Comparison of ENCODE assay signal across 10 cellular contexts in the genomic region with DNA sequence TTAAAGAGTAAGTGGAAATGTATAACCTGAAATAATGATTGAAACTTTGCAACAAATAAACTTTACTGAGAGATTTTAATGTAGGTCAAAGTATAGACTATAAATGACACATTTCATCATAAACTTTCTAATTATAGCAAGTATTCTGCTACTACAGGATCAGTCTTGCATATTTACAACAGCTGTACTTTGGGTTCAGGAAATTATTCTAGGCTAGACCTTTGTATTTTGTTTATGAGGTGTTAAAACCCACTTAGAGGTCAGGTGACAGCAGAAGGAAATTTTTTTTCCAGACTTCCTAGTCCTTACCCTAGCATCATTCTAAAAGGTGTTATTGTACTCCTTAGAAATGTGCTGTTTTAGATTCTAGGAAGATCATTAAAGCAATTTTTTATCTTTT. TPM values are rescaled to one million over a fixed set of nuclear protein-coding genes. Genes with fewer than 3 reads are reported as not detected.
DNase-seq lines count a peak whose midpoint lies in the region; ATAC-seq and TF ChIP-seq lines count a peak whose summit lies in the region.
"Had no signal": no experiment of that assay in that cellular context is flagged by ENCODE, and none has a peak within 500 bp of the region (broad histone marks: within the 10 kb centered on the region; RNA-seq: fewer than 3 reads in every experiment).

No MANE protein-coding gene starts in this region.

- H3K27ac Mint-ChIP-seq in effector memory CD8-positive, alpha-beta T cell = peak overlapping the region; percentile 20 to 98
- peak overlapping the region; percentile 93 for H3K27ac Mint-ChIP-seq in osteocyte (ENCODE audit: unreplicated experiment)
- H3K27ac Mint-ChIP-seq: activated CD8-positive, alpha-beta memory T cell treated with anti-CD3 and anti-CD28 coated beads, Interleukin-2, amount 10 ng/mL, durations not matched to agents 7 days and 5 days had no signal

- H3K4me3 Mint-ChIP-seq in effector memory CD8-positive, alpha-beta T cell = peak overlapping the region; percentile 98
- H3K4me3 Mint-ChIP-seq in osteocyte (ENCODE audit: unreplicated experiment) = peak overlapping the region; percentile 96

- H3K9me3 ChIP-seq in MM.1S (replicated peaks; ENCODE audit: insufficient read depth, low read length) = no peaks in the 10 kb centered on the region
- no peaks in the 10 kb centered on the region for H3K9me3 ChIP-seq in Peyer's patch
- no peaks in the 10 kb centered on the region for H3K9me3 ChIP-seq in adrenal gland (replicated peaks in 1 of 3)

- no peak for TF ChIP-seq CTCF in GM06990 (IDR thresholded peaks at IDR 0.05; ENCODE audit: insufficient read depth, low read length, poor library complexity, severe bottlenecking)
- TF ChIP-seq CTCF in MM.1S (IDR thresholded peaks at IDR 0.05; ENCODE audit: low read length) = no peak
- TF ChIP-seq CTCF in osteocyte (IDR thresholded peaks at IDR 0.05) = no peak
- no peak for TF ChIP-seq CTCF in Peyer's patch (IDR thresholded peaks at IDR 0.05)
- TF ChIP-seq CTCF in adrenal gland (IDR thresholded peaks at IDR 0.05) = no peak

- H3K36me3 Mint-ChIP-seq in effector memory CD8-positive, alpha-beta T cell (ENCODE audit: insufficient read depth) = peaks cover 51% of the 10 kb centered on the region
- H3K36me3 Mint-ChIP-seq in osteocyte (ENCODE audit: unreplicated experiment) = peaks cover 13% of the 10 kb centered on the region

- H3K4me1 ChIP-seq in MM.1S (ENCODE audit: low read length) (peaks cover 18% of the 10 kb centered on the region), Peyer's patch (peaks cover 0 to 35% (median 0%) of the 10 kb centered on the region in 4 donors), adrenal gland (replicated peaks in 1 of 2) (peaks cover 14 to 44% of the 10 kb centered on the region in 2 donors)

- no peak overlapping the region for H2AFZ ChIP-seq in MM.1S (ENCODE audit: low read length)

- intact Hi-C loops in adrenal gland (cut with DNase I) = no loop called here

- H3K79me2 ChIP-seq in MM.1S (ENCODE audit: low read length) = peaks cover 61% of the 10 kb centered on the region

- H3K9me3 Mint-ChIP-seq in effector memory CD8-positive, alpha-beta T cell = no peaks in the 10 kb centered on the region
- H3K9me3 Mint-ChIP-seq in osteocyte (ENCODE audit: unreplicated experiment) = no peaks in the 10 kb centered on the region

- peak in 1 of 2 donors; percentile 5 for TF ChIP-seq POLR2A in Peyer's patch (IDR thresholded peaks at IDR 0.05)
- no peak for TF ChIP-seq POLR2A in adrenal gland (IDR thresholded peaks at IDR 0.05)

- H3K27me3 ChIP-seq in GM06990 (replicated peaks; ENCODE audit: control insufficient read depth, insufficient read depth, low read length) (no peaks in the 10 kb centered on the region), MM.1S (replicated peaks; ENCODE audit: insufficient read depth, low read length) (no peaks in the 10 kb centered on the region), Peyer's patch (no peaks in the 10 kb centered on the region), adrenal gland (no peaks in the 10 kb centered on the region)

- H3K9ac ChIP-seq in MM.1S (ENCODE audit: low read length) = no peak overlapping the region

- 0 out of 2 replicates have a peak, but pooled peaks cover 3% of the 10 kb centered on the region for H4K20me1 ChIP-seq in MM.1S (ENCODE audit: insufficient read depth, low read length)

- peak overlapping the region; percentile 77; the same call in 1 of the 2 replicates for H3K4me2 ChIP-seq in MM.1S (ENCODE audit: low read depth, low read length)

- DNase-seq in GM06990 (ENCODE audit: extremely low read depth, insufficient read length) = no peak
- no peak for DNase-seq in MM.1S
- DNase-seq in effector memory CD8-positive, alpha-beta T cell = no peak
- DNase-seq in osteocyte (ENCODE audit: extremely low spot score, unreplicated experiment) = no peak
- no peak for DNase-seq in stimulated activated CD4-positive, alpha-beta T cell treated with anti-CD3 and anti-CD28 coated beads, Interleukin-12 subunit alpha, Interleukin-12 subunit beta, amount 100 ng/mL, for 4 hours
- no peak for DNase-seq in NCI-H82 (lab: John Stamatoyannopoulos, UW)
- no peak for DNase-seq in Peyer's patch
- DNase-seq in adrenal gland = no peak
- DNase-seq: activated CD8-positive, alpha-beta memory T cell treated with anti-CD3 and anti-CD28 coated beads, Interleukin-2, amount 10 ng/mL, durations not matched to agents 7 days and 5 days; NCI-H1092 treated with DMSO at 0.1 percent for 48 hours had no signal

- ATAC-seq in effector memory CD8-positive, alpha-beta T cell (replicated peaks) = no peak
- ATAC-seq: activated CD8-positive, alpha-beta memory T cell treated with anti-CD3 and anti-CD28 coated beads, Interleukin-2, amount 10 ng/mL, durations not matched to agents 7 days and 5 days had no signal

- no peak overlapping the region for H3K27ac ChIP-seq in MM.1S (ENCODE audit: low read length)
- H3K27ac ChIP-seq in Peyer's patch = peak overlapping the region in 2 of 4 donors; percentile 85 to 98
- no peak overlapping the region for H3K27ac ChIP-seq in adrenal gland

- no peaks in the 10 kb centered on the region for H3K27me3 Mint-ChIP-seq in effector memory CD8-positive, alpha-beta T cell
- H3K27me3 Mint-ChIP-seq in osteocyte (ENCODE audit: unreplicated experiment) = no peaks in the 10 kb centered on the region
- H3K27me3 Mint-ChIP-seq: activated CD8-positive, alpha-beta memory T cell treated with anti-CD3 and anti-CD28 coated beads, Interleukin-2, amount 10 ng/mL, durations not matched to agents 7 days and 5 days had no signal

- no peaks in the 10 kb centered on the region for H3F3A ChIP-seq in MM.1S (ENCODE audit: insufficient read depth, low read length)

- H3K9me2 ChIP-seq in MM.1S (replicated peaks; ENCODE audit: insufficient read depth, low read length) = no peaks in the 10 kb centered on the region

- peaks cover 21 to 38% of the 10 kb centered on the region in 2 donors for H3K4me1 Mint-ChIP-seq in effector memory CD8-positive, alpha-beta T cell (ENCODE audit: low read depth in 2 of 2)
- H3K4me1 Mint-ChIP-seq in osteocyte (ENCODE audit: unreplicated experiment) = peaks cover 39% of the 10 kb centered on the region

- H3K4me3 ChIP-seq in GM06990 (replicated peaks; ENCODE audit: low read depth, low read length) (peak overlapping the region; percentile 84; the same call in 1 of the 2 replicates), MM.1S (ENCODE audit: low read length) (no peak overlapping the region), Peyer's patch (peak overlapping the region in 2 of 4 donors; percentile 61 to 92), adrenal gland (peak overlapping the region in 1 of 4 donors; percentile 22)

- H3K36me3 ChIP-seq in GM06990 (ENCODE audit: control insufficient read depth, insufficient read depth, low read length) (no peaks in the 10 kb centered on the region; the same call in none of the 2 replicates), MM.1S (replicated peaks; ENCODE audit: insufficient read depth, low read length) (0 out of 2 replicates have a peak, but pooled peaks cover 5% of the 10 kb centered on the region), Peyer's patch (peaks cover 0 to 13% (median 0%) of the 10 kb centered on the region in 3 donors), adrenal gland (replicated peaks in 1 of 2) (peaks cover 0 to 12% of the 10 kb centered on the region in 2 donors)

RNA-seq across cellular contexts. Expression of gene RNF7, which starts 2.3 kb away (rescaled TPM):
- total RNA-seq in osteocyte (84.3 and 87.4 TPM in 2 replicates), Peyer's patch (10 to 100 TPM; 40.1 to 72.0 (median 42.5) TPM), adrenal gland (100 to 1,000 TPM in 7 of 8 donors, 10 to 100 TPM in 1; 87.4 to 162 (median 124) TPM)
- 100 to 1,000 TPM; 107 to 315 (median 247) TPM for polyA plus RNA-seq in adrenal gland

RNA-seq across cellular contexts. Expression of gene GRK7, which starts 22.9 kb away (rescaled TPM):
- total RNA-seq in osteocyte = not detected in 2 replicates
- total RNA-seq in Peyer's patch = not detected
- total RNA-seq in adrenal gland = under 1 TPM in 1 of 8 donors, not detected in 7; 0.07 TPM
- under 1 TPM in 1 of 3 donors, not detected in 2; 0.07 TPM for polyA plus RNA-seq in adrenal gland
- total RNA-seq: activated CD8-positive, alpha-beta memory T cell treated with anti-CD3 and anti-CD28 coated beads, Interleukin-2, amount 10 ng/mL, durations not matched to agents 7 days and 5 days had no signal
